In the genomic region with DNA sequence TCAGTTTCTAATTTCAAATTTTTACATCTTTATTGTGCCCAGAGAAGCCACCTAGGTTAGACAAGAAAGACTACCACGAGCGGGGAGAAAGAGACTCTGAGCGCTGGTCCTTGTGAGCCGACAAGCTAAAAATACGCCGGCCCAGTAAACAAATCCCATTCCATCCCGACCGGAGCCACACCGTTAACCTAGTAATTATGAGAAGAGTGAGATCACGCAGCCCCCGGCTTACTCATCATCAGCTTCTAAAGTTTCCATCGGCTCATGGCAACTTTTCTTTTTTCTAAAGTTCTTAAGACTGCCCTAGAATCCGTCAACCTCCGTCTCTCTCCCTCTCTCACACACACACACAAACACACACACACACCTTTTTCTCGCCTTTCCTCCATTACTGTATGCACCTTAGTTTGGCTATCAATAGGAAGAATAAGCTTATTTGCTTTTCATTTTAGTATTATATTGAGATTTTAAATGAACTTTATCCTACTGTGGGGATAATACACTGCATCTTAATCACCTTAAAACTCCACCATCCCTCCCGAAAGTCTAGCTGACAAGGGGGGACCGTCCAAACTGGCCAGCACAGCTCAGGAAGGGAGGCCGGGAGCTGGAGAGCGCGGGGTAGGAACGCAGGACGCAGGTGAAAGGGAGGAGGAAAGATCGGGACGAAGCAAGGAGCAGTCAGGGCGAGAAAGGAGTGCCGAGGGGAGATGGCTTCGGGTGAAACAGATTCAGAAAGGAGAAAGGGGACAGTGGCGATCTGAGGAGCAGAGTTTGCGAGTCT, we compare ENCODE assay signal across 8 cellular contexts. TPM values are rescaled to one million over a fixed set of nuclear protein-coding genes. Genes with fewer than 3 reads are reported as not detected.
DNase-seq lines count a peak whose midpoint lies in the region; ATAC-seq, FAIRE-seq and TF ChIP-seq lines count a peak whose summit lies in the region.

No MANE protein-coding gene starts in this region.

- ATAC-seq in right cardiac atrium (peak; percentile 53 to 71), psoas muscle (peak; percentile 78 to 86 (median 82))

- no peaks in the 10 kb centered on the region for H3K9me3 ChIP-seq in right cardiac atrium (ENCODE audit: control insufficient read depth, low read length)
- H3K9me3 ChIP-seq in psoas muscle, result no peaks in the 10 kb centered on the region
- no peaks in the 10 kb centered on the region for H3K9me3 ChIP-seq in vagina

- H3K27me3 ChIP-seq in right cardiac atrium (ENCODE audit: control insufficient read depth, insufficient read depth), result no peaks in the 10 kb centered on the region
- no peaks in the 10 kb centered on the region for H3K27me3 ChIP-seq in psoas muscle (ENCODE audit: insufficient read depth in 3 of 3, low read length in 2 of 3)
- H3K27me3 ChIP-seq in vagina, result no peaks in the 10 kb centered on the region

- H3K4me3 ChIP-seq in right cardiac atrium (ENCODE audit: low read length) (peak overlapping the region; percentile 81), psoas muscle (peak overlapping the region; percentile 81), vagina (peak overlapping the region; percentile 91 to 98)

- H3K4me1 ChIP-seq in right cardiac atrium (ENCODE audit: control insufficient read depth, insufficient read depth, low read length), result no peaks in the 10 kb centered on the region
- peaks cover 47% of the 10 kb centered on the region for H3K4me1 ChIP-seq in psoas muscle
- H3K4me1 ChIP-seq in vagina, result peaks cover 51% of the 10 kb centered on the region

- intact Hi-C loops in right cardiac atrium (cut with DNase I), result loop anchor here in 1 of 4 donors (5.0 to 10.0 kb wide), 2 partner anchors 37 to 55 kb away; partner anchors contain the start of gene VPS45
- intact Hi-C loops in psoas muscle (cut with DNase I), result loop anchor here in 1 of 2 donors (2.0 kb wide), 1 partner anchor 57 kb away; the partner anchor contains the start of gene VPS45
- intact Hi-C loops in vagina (cut with DNase I), result no loop called here

- no peak for FAIRE-seq in HTR-8/SVneo (lab: Jason Lieb, UNC)

- H3K27ac ChIP-seq in right cardiac atrium (ENCODE audit: low read length) (peak overlapping the region; percentile 95), psoas muscle (peak overlapping the region; percentile 96), vagina (peak overlapping the region; percentile 98)

- TF ChIP-seq CTCF in psoas muscle (IDR thresholded peaks at IDR 0.05) (no peak), vagina (IDR thresholded peaks at IDR 0.05) (no peak)

- H3K36me3 ChIP-seq in psoas muscle (ENCODE audit: insufficient read depth in 1 of 2, low read depth in 1 of 2), result peaks cover 0 to 12% of the 10 kb centered on the region in 2 donors
- H3K36me3 ChIP-seq in vagina, result no peaks in the 10 kb centered on the region

- peak; percentile 69 for DNase-seq in NCI-H510A treated with DMSO at 0.1 percent for 48 hours (lab: John Stamatoyannopoulos, UW)
- DNase-seq in NCI-H510A (lab: John Stamatoyannopoulos, UW), result no peak
- peak; percentile 20 for DNase-seq in HTR-8/SVneo (ENCODE audit: insufficient read length, low spot score)
- peak; percentile 13 for DNase-seq in T follicular helper cell (ENCODE audit: low read depth)
- peak in 29 of 56 donors; percentile 2 to 45 (median 19) for DNase-seq in amygdala (lab: John Stamatoyannopoulos, UW)
- DNase-seq in right cardiac atrium, result peak in 1 of 3 donors; percentile 20
- peak; percentile 50 to 81 for DNase-seq in psoas muscle
- no peak for DNase-seq in vagina (ENCODE audit: extremely low spot score in 2 of 2)

- no peak for TF ChIP-seq POLR2A in vagina (IDR thresholded peaks at IDR 0.05)

- under 1% methylated on average over 29 of the region's 29 CpGs for WGBS in right cardiac atrium
- 0% methylated on average over 25 to 29 of the region's 29 CpGs for WGBS in psoas muscle, 3 donors

RNA-seq across cellular contexts. Expression of gene OTUD7B, which starts 0.7 kb away (rescaled TPM):
- total RNA-seq in right cardiac atrium (10 to 100 TPM; 23.3 to 27.2 (median 26.5) TPM), psoas muscle (10 to 100 TPM; 47.4 to 62.0 (median 59.4) TPM), vagina (14.5 TPM)
- polyA plus RNA-seq in right cardiac atrium (9.6 TPM), psoas muscle (10 to 100 TPM in 1 of 3 donors, 1 to 10 TPM in 2; 6.8 to 29.6 (median 9.8) TPM)

RNA-seq across cellular contexts. Expression of gene VPS45, which starts 57.8 kb away (rescaled TPM):
- total RNA-seq in right cardiac atrium (10 to 100 TPM; 46.3 to 54.3 (median 48.8) TPM), psoas muscle (10 to 100 TPM; 18.7 to 25.5 (median 19.2) TPM), vagina (32.2 TPM)
- polyA plus RNA-seq in right cardiac atrium (40.0 TPM), psoas muscle (10 to 100 TPM; 13.0 to 36.0 (median 15.0) TPM)

Comparison
In these comparisons a context has a peak if more than half of its experiments do, and no peak if none do; other contexts are left out.
1. DNase-seq: peak in NCI-H510A treated with DMSO at 0.1 percent for 48 hours (single experiment), HTR-8/SVneo (single experiment), T follicular helper cell (single experiment), amygdala (29 of 56) and psoas muscle (2 of 2); none in NCI-H510A (single experiment) and vagina (0 of 2).
2. Peak in every context shown above with its lines, with median percentiles within 50 percentile points of each other: H3K27ac ChIP-seq and H3K4me3 ChIP-seq.